In the genomic region with DNA sequence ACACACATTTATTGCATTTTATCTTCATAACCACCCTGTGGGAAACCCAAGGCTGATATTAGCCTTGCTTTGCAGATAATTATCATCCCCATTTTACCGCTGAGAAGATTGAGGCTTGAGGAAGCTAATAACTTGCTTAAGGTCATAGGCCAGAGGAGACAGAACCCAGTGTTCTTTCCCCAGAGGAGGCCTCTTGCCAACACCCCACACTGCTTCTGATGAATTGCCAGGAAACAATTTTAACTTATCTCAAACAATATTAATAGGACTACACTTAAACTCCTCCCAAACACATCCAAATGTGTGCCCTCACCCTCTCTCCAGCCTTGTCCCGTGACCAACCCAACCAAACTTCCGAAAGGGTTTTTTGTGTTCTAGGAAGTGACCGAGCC, we compare ENCODE assay signal across 8 cellular contexts. TPM values are rescaled to one million over a fixed set of nuclear protein-coding genes. Genes with fewer than 3 reads are reported as not detected.
DNase-seq lines count a peak whose midpoint lies in the region; ATAC-seq and TF ChIP-seq lines count a peak whose summit lies in the region.

No MANE protein-coding gene starts in this region.

- peaks cover 5 to 46% (median 15%) of the 10 kb centered on the region in 4 donors for H3K4me1 Mint-ChIP-seq in CD4-positive, CD25-positive, alpha-beta regulatory T cell
- peaks cover 26 to 28% of the 10 kb centered on the region in 2 donors for H3K4me1 Mint-ChIP-seq in natural killer cell

- no peaks in the 10 kb centered on the region for H3K27me3 ChIP-seq in CD4-positive, CD25-positive, alpha-beta regulatory T cell (ENCODE audit: control insufficient read depth, insufficient read depth, low read length)
- no peaks in the 10 kb centered on the region for H3K27me3 ChIP-seq in effector memory CD4-positive, alpha-beta T cell (replicated peaks; ENCODE audit: control insufficient read depth, insufficient read depth, low read length, poor library complexity, severe bottlenecking)

- DNase-seq in CD4-positive, CD25-positive, alpha-beta regulatory T cell: peak in 1 of 3 donors; percentile 13
- DNase-seq in RPMI7951 (ENCODE audit: low read depth): peak; percentile 21
- no peak for DNase-seq in effector memory CD4-positive, alpha-beta T cell
- DNase-seq in natural killer cell: no peak
- no peak for DNase-seq in left lobe of liver (ENCODE audit: low spot score)
- no peak for DNase-seq in NCI-H1436 treated with DMSO at 0.1 percent for 48 hours (lab: John Stamatoyannopoulos, UW)
- DNase-seq in central memory CD4-positive, alpha-beta T cell: no peak

- TF ChIP-seq CTCF in natural killer cell (IDR thresholded peaks at IDR 0.05): no peak

- H3K9me3 Mint-ChIP-seq in CD4-positive, CD25-positive, alpha-beta regulatory T cell: no peaks in the 10 kb centered on the region
- H3K9me3 Mint-ChIP-seq in natural killer cell: no peaks in the 10 kb centered on the region

- H3K27ac ChIP-seq in CD4-positive, CD25-positive, alpha-beta regulatory T cell (ENCODE audit: insufficient read depth, low read length, poor library complexity, severe bottlenecking): peak overlapping the region; percentile 93
- H3K27ac ChIP-seq in effector memory CD4-positive, alpha-beta T cell (ENCODE audit: insufficient read depth, low read length, poor library complexity, severe bottlenecking): peak overlapping the region; percentile 75

- peak overlapping the region; percentile 79 to 87 (median 83) for H3K4me3 Mint-ChIP-seq in CD4-positive, CD25-positive, alpha-beta regulatory T cell
- H3K4me3 Mint-ChIP-seq in natural killer cell: peak overlapping the region; percentile 77

- no peaks in the 10 kb centered on the region for H3K36me3 Mint-ChIP-seq in CD4-positive, CD25-positive, alpha-beta regulatory T cell
- H3K36me3 Mint-ChIP-seq in natural killer cell: no peaks in the 10 kb centered on the region

- H3K4me1 ChIP-seq in CD4-positive, CD25-positive, alpha-beta regulatory T cell (ENCODE audit: control insufficient read depth, insufficient read depth, low read length, poor library complexity, severe bottlenecking): peaks cover 47% of the 10 kb centered on the region
- peaks cover 32% of the 10 kb centered on the region for H3K4me1 ChIP-seq in effector memory CD4-positive, alpha-beta T cell (ENCODE audit: control insufficient read depth, insufficient read depth, low read length, poor library complexity, severe bottlenecking)

- intact Hi-C loops in natural killer cell (cut with micrococcal nuclease): loop anchor here (5.0 kb wide), 1 partner anchor 189 kb away; no protein-coding TSS in a partner anchor

- H3K4me3 ChIP-seq in CD4-positive, CD25-positive, alpha-beta regulatory T cell (ENCODE audit: low read depth, low read length): peak overlapping the region; percentile 73
- peak overlapping the region; percentile 40 for H3K4me3 ChIP-seq in effector memory CD4-positive, alpha-beta T cell (ENCODE audit: insufficient read depth, low read depth, low read length, poor library complexity, severe bottlenecking)

- ATAC-seq in CD4-positive, CD25-positive, alpha-beta regulatory T cell (ENCODE audit: low read depth in 2 of 2): no peak
- ATAC-seq in natural killer cell: no peak
- ATAC-seq in left lobe of liver: no peak
- no peak for ATAC-seq in GM21526 (IDR thresholded peaks at IDR 0.05; ENCODE audit: low FRiP score, unreplicated experiment)

- H3K27ac Mint-ChIP-seq in CD4-positive, CD25-positive, alpha-beta regulatory T cell: peak overlapping the region; percentile 57 to 95 (median 93)
- H3K27ac Mint-ChIP-seq in natural killer cell: peak overlapping the region; percentile 68 to 87

- H3K36me3 ChIP-seq in CD4-positive, CD25-positive, alpha-beta regulatory T cell (ENCODE audit: control insufficient read depth, insufficient read depth, low read length): peaks cover 8% of the 10 kb centered on the region
- peaks cover 8% of the 10 kb centered on the region for H3K36me3 ChIP-seq in effector memory CD4-positive, alpha-beta T cell (ENCODE audit: control insufficient read depth, insufficient read depth, low read length)

- H3K27me3 Mint-ChIP-seq in CD4-positive, CD25-positive, alpha-beta regulatory T cell: no peaks in the 10 kb centered on the region
- H3K27me3 Mint-ChIP-seq in natural killer cell (ENCODE audit: low read depth in 2 of 2): no peaks in the 10 kb centered on the region

- no peaks in the 10 kb centered on the region for H3K9me3 ChIP-seq in CD4-positive, CD25-positive, alpha-beta regulatory T cell (ENCODE audit: control insufficient read depth in 2 of 2, low read length in 2 of 2)
- H3K9me3 ChIP-seq in effector memory CD4-positive, alpha-beta T cell (ENCODE audit: control insufficient read depth, low read length): no peaks in the 10 kb centered on the region

RNA-seq across cellular contexts. Expression of a gene that starts 2.1 kb away (rescaled TPM):
- total RNA-seq in CD4-positive, CD25-positive, alpha-beta regulatory T cell: 184 TPM
- 10 to 100 TPM; 34.4 to 41.4 (median 38.1) TPM for polyA plus RNA-seq in CD4-positive, CD25-positive, alpha-beta regulatory T cell
- total RNA-seq in RPMI7951 (2014; rRNA removed; shearing (Covaris generic)): 50.3 and 79.9 TPM in 2 replicates
- total RNA-seq in natural killer cell (100 to 1,000 TPM; 142 to 195 (median 180) TPM), left lobe of liver (68.1 TPM)

RNA-seq across cellular contexts. Expression of a gene that starts 15.7 kb away (rescaled TPM):
- 323 TPM for total RNA-seq in CD4-positive, CD25-positive, alpha-beta regulatory T cell
- polyA plus RNA-seq in CD4-positive, CD25-positive, alpha-beta regulatory T cell: 10 to 100 TPM in 3 of 4 donors, 1 to 10 TPM in 1; 8.7 to 19.4 (median 14.3) TPM
- 31.2 and 38.4 TPM in 2 replicates for total RNA-seq in RPMI7951 (2014; rRNA removed; shearing (Covaris generic))
- total RNA-seq in natural killer cell: 100 to 1,000 TPM; 230 to 299 (median 287) TPM
- 50.7 TPM for total RNA-seq in left lobe of liver

RNA-seq across cellular contexts. Expression of a gene that starts 54.4 kb away (rescaled TPM):
- 3,164 TPM for total RNA-seq in CD4-positive, CD25-positive, alpha-beta regulatory T cell
- polyA plus RNA-seq in CD4-positive, CD25-positive, alpha-beta regulatory T cell: 1,000 to 10,000 TPM; 3,297 to 6,519 (median 5,004) TPM
- 2,032 and 3,331 TPM in 2 replicates for total RNA-seq in RPMI7951 (2014; rRNA removed; shearing (Covaris generic))
- total RNA-seq in natural killer cell (1,000 to 10,000 TPM; 1,286 to 1,549 (median 1,294) TPM), left lobe of liver (886 TPM)
